ENCODE assay signal across 9 cellular contexts in the genomic region with DNA sequence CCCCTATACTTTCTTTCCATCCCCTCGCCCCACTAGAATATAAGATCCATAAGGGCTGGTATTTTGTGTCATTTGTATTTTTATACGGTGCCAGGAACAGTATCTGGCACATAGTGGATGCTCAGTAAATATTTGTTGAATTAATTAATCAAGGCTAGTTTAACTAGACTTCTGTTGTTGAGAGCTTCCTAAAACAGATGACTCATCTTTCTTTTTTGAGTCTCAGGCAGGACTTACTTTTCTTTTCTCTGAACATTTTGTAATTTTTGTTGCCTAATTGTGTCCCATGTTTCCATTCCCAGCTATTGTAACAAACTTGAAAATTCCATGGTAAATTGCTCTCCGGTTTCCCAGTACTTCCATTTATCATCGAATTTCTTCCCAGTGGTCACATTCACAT. TPM values are rescaled to one million over a fixed set of nuclear protein-coding genes. Genes with fewer than 3 reads are reported as not detected.
DNase-seq lines count a peak whose midpoint lies in the region; ATAC-seq and TF ChIP-seq lines count a peak whose summit lies in the region.
"Had no signal": no experiment of that assay in that cellular context is flagged by ENCODE, and none has a peak within 500 bp of the region (broad histone marks: within the 10 kb centered on the region; RNA-seq: fewer than 3 reads in every experiment).

No MANE protein-coding gene starts in this region.

- in situ Hi-C loops in GM23248 (cut with MboI), result no loop called here
- in situ Hi-C loops in astrocyte of the spinal cord (cut with HindIII; ENCODE audit: low sequenced_read_pairs), result no loop called here

- no peaks in the 10 kb centered on the region for H4K20me1 ChIP-seq in GM23248 (ENCODE audit: insufficient read depth)

- no peaks in the 10 kb centered on the region for H3K9me3 Mint-ChIP-seq in T-helper 2 cell treated with Interferon-gamma antibody and Interleukin-4, amounts not matched to agents 5 μg/mL and 100 μg/mL, for 36 hours

- peaks cover 16% of the 10 kb centered on the region for H3K4me1 ChIP-seq in GM23248 (ENCODE audit: insufficient read depth)
- H3K4me1 ChIP-seq in gastroesophageal sphincter, result peaks cover 11 to 83% (median 26%) of the 10 kb centered on the region in 3 donors

- no peak overlapping the region for H3K4me3 Mint-ChIP-seq in T-helper 2 cell treated with Interferon-gamma antibody and Interleukin-4, amounts not matched to agents 5 μg/mL and 100 μg/mL, for 36 hours

- no peak for TF ChIP-seq EP300 in gastroesophageal sphincter (IDR thresholded peaks at IDR 0.05)

- H3K36me3 ChIP-seq in GM23248 (ENCODE audit: low read depth), result no peaks in the 10 kb centered on the region
- no peaks in the 10 kb centered on the region for H3K36me3 ChIP-seq in gastroesophageal sphincter

- peaks cover 18% of the 10 kb centered on the region for H3K4me1 Mint-ChIP-seq in T-helper 2 cell treated with Interferon-gamma antibody and Interleukin-4, amounts not matched to agents 5 μg/mL and 100 μg/mL, for 36 hours (ENCODE audit: low read depth)

- H3F3A ChIP-seq in GM23248 (ENCODE audit: insufficient read depth), result peaks cover 26% of the 10 kb centered on the region

- peaks cover 10% of the 10 kb centered on the region for H3K36me3 Mint-ChIP-seq in T-helper 2 cell treated with Interferon-gamma antibody and Interleukin-4, amounts not matched to agents 5 μg/mL and 100 μg/mL, for 36 hours (ENCODE audit: low read depth)

- H3K9me3 ChIP-seq in GM23248 (ENCODE audit: low read depth) (no peaks in the 10 kb centered on the region), gastroesophageal sphincter (no peaks in the 10 kb centered on the region)

- DNase-seq in GM23248 (peak; percentile 66), astrocyte of the spinal cord (ENCODE audit: low read depth, low spot score) (peak; percentile 36), NCI-H2196 (lab: John Stamatoyannopoulos, UW; ENCODE audit: unreplicated experiment) (no peak), substantia nigra (lab: John Stamatoyannopoulos, UW) (no peak), ureter (ENCODE audit: low spot score) (no peak)
- DNase-seq in T-helper 2 cell treated with Interferon-gamma antibody and Interleukin-4, amounts not matched to agents 5 μg/mL and 100 μg/mL, for 36 hours (ENCODE audit: low spot score), result no peak
- DNase-seq: NCI-H510A treated with DMSO at 0.1 percent for 48 hours had no signal

- H3K4me2 ChIP-seq in GM23248 (ENCODE audit: unreplicated experiment), result peak overlapping the region; percentile 25

- H3K27me3 Mint-ChIP-seq in T-helper 2 cell treated with Interferon-gamma antibody and Interleukin-4, amounts not matched to agents 5 μg/mL and 100 μg/mL, for 36 hours (ENCODE audit: low read depth), result no peaks in the 10 kb centered on the region

- H3K27ac ChIP-seq in GM23248, result peak overlapping the region; percentile 23
- H3K27ac ChIP-seq in gastroesophageal sphincter, result peak overlapping the region; percentile 80 to 88 (median 82)
- H3K27ac ChIP-seq in skin epidermis, result peak overlapping the region in 13 of 21 experiments; percentile 7 to 69 (median 39)
- no peak overlapping the region for H3K27ac ChIP-seq in substantia nigra (ENCODE audit: low read depth, low read length, poor library complexity, severe bottlenecking)

- no peaks in the 10 kb centered on the region; the same call in 1 of the 2 replicates for H3K9me2 ChIP-seq in GM23248 (ENCODE audit: insufficient read depth)

- 48 to 49% methylated on average over 4 of the region's 4 CpGs for WGBS in GM23248 (ENCODE audit: low coverage in 1 of 2, low lambda C conversion rate in 2 of 2, missing lambda C conversion rate in 2 of 2), 2 experiments
- WGBS in gastroesophageal sphincter (ENCODE audit: low coverage in 1 of 2), 2 donors, result 11 to 40% methylated on average over 3 to 4 of the region's 4 CpGs

- TF ChIP-seq CTCF in astrocyte of the spinal cord (IDR thresholded peaks at IDR 0.05; ENCODE audit: low read depth, low read length) (no peak), gastroesophageal sphincter (IDR thresholded peaks at IDR 0.05) (peak in 1 of 4 experiments; percentile 14)

- TF ChIP-seq POLR2A in gastroesophageal sphincter (IDR thresholded peaks at IDR 0.05), result no peak

- H3K4me3 ChIP-seq in GM23248, result no peak overlapping the region
- no peak overlapping the region for H3K4me3 ChIP-seq in astrocyte of the spinal cord (ENCODE audit: low read depth, low read length)
- peak overlapping the region in 1 of 2 donors; percentile 22 for H3K4me3 ChIP-seq in gastroesophageal sphincter
- H3K4me3 ChIP-seq in skin epidermis, result no peak overlapping the region

- no peak overlapping the region for H3K9ac ChIP-seq in GM23248

- peaks cover 98% of the 10 kb centered on the region for H3K79me2 ChIP-seq in GM23248 (ENCODE audit: insufficient read depth)

- H3K27me3 ChIP-seq in GM23248 (replicated peaks; ENCODE audit: insufficient read depth), result no peaks in the 10 kb centered on the region
- H3K27me3 ChIP-seq in gastroesophageal sphincter, result no peaks in the 10 kb centered on the region

- ATAC-seq in gastroesophageal sphincter, result peak; percentile 81

- no peak overlapping the region for H2AFZ ChIP-seq in GM23248

- no peak overlapping the region for H3K27ac Mint-ChIP-seq in T-helper 2 cell treated with Interferon-gamma antibody and Interleukin-4, amounts not matched to agents 5 μg/mL and 100 μg/mL, for 36 hours

RNA-seq across cellular contexts. Expression of a gene that starts 16.7 kb away (rescaled TPM):
- total RNA-seq in GM23248 (2014; rRNA removed; shearing (Covaris generic)), result 16.8 and 38.7 TPM in 2 replicates
- polyA plus RNA-seq in GM23248 (2016; fragmentation: Nextera tagmentation; extraction: Ambion mirVana), result 16.0 and 19.9 TPM in 2 replicates
- total RNA-seq in gastroesophageal sphincter (100 to 1,000 TPM in 1 of 4 donors, 10 to 100 TPM in 3; 70.0 to 111 (median 79.2) TPM), ureter (30.4 TPM)

Comparison
In these comparisons a context has a peak if more than half of its experiments do, and no peak if none do; other contexts are left out.
1. DNase-seq: peak in GM23248 (single experiment) and astrocyte of the spinal cord (single experiment); none in T-helper 2 cell treated with Interferon-gamma antibody and Interleukin-4, amounts not matched to agents 5 μg/mL and 100 μg/mL, for 36 hours (single experiment), NCI-H2196 (single experiment), substantia nigra (0 of 49) and ureter (single experiment).